Comparison of ENCODE assay signal across 8 cellular contexts in genomic region chr5:42908086-42908485, GRCh38.
A peak's percentile ranks its signal among the peaks of the same experiment; 100 is the strongest.
DNase-seq lines count a peak whose midpoint lies in the region; ATAC-seq and TF ChIP-seq lines count a peak whose summit lies in the region.

No MANE protein-coding gene starts in this region.

- peak overlapping the region; percentile 66 for H3K4me3 Mint-ChIP-seq in endodermal cell

- H3K27me3 Mint-ChIP-seq in endodermal cell (ENCODE audit: insufficient read depth) = peaks cover 51% of the 10 kb centered on the region

- DNase-seq in heart left ventricle = no peak
- DNase-seq in cardiac septum (ENCODE audit: low spot score) = no peak
- DNase-seq in NOMO-1 treated with DMSO at 0.1 percent for 48 hours (lab: John Stamatoyannopoulos, UW; ENCODE audit: unreplicated experiment) = peak; percentile 94
- DNase-seq in endodermal cell = no peak
- no peak for DNase-seq in thoracic aorta (ENCODE audit: low spot score)
- no peak for DNase-seq in inferior parietal cortex (ENCODE audit: extremely low spot score)
- no peak for DNase-seq in caudate nucleus (lab: John Stamatoyannopoulos, UW)
- no peak for DNase-seq in HCEC 1CT

- intact Hi-C loops in heart left ventricle (cut with DNase I) (loop anchor here in 7 of 10 donors (5.0 to 10.0 kb wide), 7 partner anchors 89 to 484 kb away; partner anchors contain the start of gene ANXA2R (in 3 of the 7)), cardiac septum (cut with DNase I) (loop anchor here (5.0 kb wide), 4 partner anchors 44 to 399 kb away; partner anchors contain the start of gene ANXA2R)

- peaks cover 0 to 6% (median 1%) of the 10 kb centered on the region in 12 donors for H3K4me1 ChIP-seq in heart left ventricle
- H3K4me1 ChIP-seq in endodermal cell (ENCODE audit: control insufficient read depth, insufficient read depth, low read length) = no peaks in the 10 kb centered on the region
- peaks cover 0 to 4% of the 10 kb centered on the region in 2 donors for H3K4me1 ChIP-seq in thoracic aorta (ENCODE audit: control insufficient read depth in 1 of 2, low read depth in 2 of 2)

- H3K27me3 ChIP-seq in heart left ventricle (peaks cover 0 to 6% (median 0%) of the 10 kb centered on the region in 9 donors), endodermal cell (ENCODE audit: control insufficient read depth, insufficient read depth, low read length, poor library complexity, severe bottlenecking) (peaks cover 23% of the 10 kb centered on the region), thoracic aorta (replicated peaks; ENCODE audit: insufficient read depth) (no peaks in the 10 kb centered on the region)

- H3K4me1 Mint-ChIP-seq in endodermal cell = peaks cover 5% of the 10 kb centered on the region

- H3K9me3 ChIP-seq in heart left ventricle = no peaks in the 10 kb centered on the region
- no peaks in the 10 kb centered on the region for H3K9me3 ChIP-seq in endodermal cell (ENCODE audit: control insufficient read depth, low read length)
- H3K9me3 ChIP-seq in thoracic aorta = no peaks in the 10 kb centered on the region

- WGBS in heart left ventricle, 4 donors = 45 to 71% (median 51%) methylated on average over 2 of the region's 2 CpGs
- 62 to 66% methylated on average over 2 of the region's 2 CpGs for WGBS in endodermal cell (ENCODE audit: insufficient coverage in 1 of 2, insufficient read length in 1 of 2), 2 experiments

- H3K4me3 ChIP-seq in heart left ventricle (peak overlapping the region in 9 of 12 donors; percentile 38 to 59 (median 57)), endodermal cell (ENCODE audit: low read length) (peak overlapping the region; percentile 85), thoracic aorta (peak overlapping the region; percentile 67)

- no peak for TF ChIP-seq POLR2A in heart left ventricle (IDR thresholded peaks at IDR 0.05)

- H3K27ac ChIP-seq in heart left ventricle (no peak overlapping the region), endodermal cell (ENCODE audit: low read depth, low read length) (no peak overlapping the region), thoracic aorta (no peak overlapping the region), caudate nucleus (ENCODE audit: low read depth, low read length) (no peak overlapping the region)

- H3K9ac ChIP-seq in endodermal cell (ENCODE audit: extremely low read depth, low read length, poor library complexity, severe bottlenecking) = no peak overlapping the region

- TF ChIP-seq CTCF in heart left ventricle (IDR thresholded peaks at IDR 0.05) (no peak), endodermal cell (conservative IDR thresholded peaks at IDR 0.05) (no peak), thoracic aorta (IDR thresholded peaks at IDR 0.05) (no peak)

- no peak overlapping the region for H3K27ac Mint-ChIP-seq in endodermal cell

- H3K36me3 Mint-ChIP-seq in endodermal cell (ENCODE audit: low read depth) = no peaks in the 10 kb centered on the region

- H3K9me3 Mint-ChIP-seq in endodermal cell = no peaks in the 10 kb centered on the region

- ATAC-seq in heart left ventricle (no peak), thoracic aorta (ENCODE audit: insufficient number of reproducible peaks, low FRiP score, low read depth) (no peak)

- H3K36me3 ChIP-seq in heart left ventricle (no peaks in the 10 kb centered on the region), endodermal cell (ENCODE audit: control insufficient read depth, insufficient read depth, low read length) (no peaks in the 10 kb centered on the region), thoracic aorta (no peaks in the 10 kb centered on the region)
